8 cellular contexts compared by ENCODE assay signal in the genomic region with DNA sequence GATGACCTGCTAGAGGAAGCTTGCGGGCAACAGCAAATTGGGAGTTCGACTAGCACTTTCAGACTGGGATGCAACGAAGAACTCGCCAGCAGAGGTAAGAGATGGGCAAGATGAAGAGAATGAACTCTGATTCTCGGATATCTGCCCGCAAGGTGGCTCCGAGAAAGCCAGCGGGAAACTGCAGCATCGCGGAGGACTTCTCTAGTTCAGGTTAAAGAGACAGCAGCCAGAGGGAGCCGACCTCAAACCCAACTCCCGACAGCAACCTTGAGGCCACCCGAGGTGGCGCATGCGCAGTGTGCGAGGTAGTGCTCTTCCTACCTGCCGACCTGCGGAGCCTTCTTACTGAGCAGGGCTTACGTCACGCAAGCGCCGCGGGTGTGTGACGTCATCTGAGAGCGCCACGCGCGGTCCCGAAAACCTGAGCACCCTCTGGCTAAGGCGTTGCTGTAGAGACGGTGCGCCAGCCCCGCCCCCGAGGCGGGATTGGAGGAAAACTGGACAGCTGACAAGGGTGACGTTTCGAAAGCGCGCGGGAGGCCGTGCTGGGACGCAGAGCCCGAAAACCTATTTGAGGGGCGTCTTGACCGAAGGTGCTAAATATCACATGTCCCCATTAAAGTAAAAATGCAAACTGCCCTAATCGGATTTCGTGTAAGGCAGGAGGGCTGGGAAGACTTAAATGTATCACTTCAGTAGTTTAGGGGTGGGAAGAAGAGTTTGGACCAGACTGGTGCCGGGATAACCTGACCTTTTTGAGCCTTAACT.
A peak's percentile ranks its signal among the peaks of the same experiment; 100 is the strongest.
DNase-seq lines count a peak whose midpoint lies in the region; ATAC-seq and TF ChIP-seq lines count a peak whose summit lies in the region.

No MANE protein-coding gene starts in this region.

- TF ChIP-seq POLR2A in prostate gland (IDR thresholded peaks at IDR 0.05) = peak; percentile 64

- H3K9me3 ChIP-seq in ascending aorta (no peaks in the 10 kb centered on the region), right atrium auricular region (no peaks in the 10 kb centered on the region), prostate gland (no peaks in the 10 kb centered on the region)

- intact Hi-C loops in ascending aorta (cut with DNase I) (loop anchor here (1.0 to 2.0 kb wide), 2 partner anchors 13 to 14 kb away; no protein-coding TSS in a partner anchor), prostate gland (cut with DNase I) (loop anchor here (5.0 kb wide), 1 partner anchor 51 kb away; no protein-coding TSS in a partner anchor)

- peaks cover 5 to 10% of the 10 kb centered on the region in 2 donors for H3K4me1 ChIP-seq in ascending aorta
- peaks cover 0 to 15% of the 10 kb centered on the region in 2 donors for H3K4me1 ChIP-seq in right atrium auricular region
- H3K4me1 ChIP-seq in prostate gland (replicated peaks) = peaks cover 5% of the 10 kb centered on the region
- H3K4me1 ChIP-seq in urinary bladder (ENCODE audit: insufficient read depth) = no peaks in the 10 kb centered on the region

- DNase-seq in NCI-H187 (lab: John Stamatoyannopoulos, UW) (peak; percentile 99), T-helper 2 cell (peak; percentile 98 to 100 (median 99)), ascending aorta (ENCODE audit: low spot score in 2 of 2) (peak; percentile 99 to 100), right atrium auricular region (ENCODE audit: low spot score) (peak; percentile 100), prostate gland (ENCODE audit: low spot score) (peak; percentile 100)

- H3K4me3 ChIP-seq in ascending aorta (peak overlapping the region; percentile 49 to 65), right atrium auricular region (peak overlapping the region; percentile 48 to 61), prostate gland (peak overlapping the region; percentile 33 to 36), urinary bladder (ENCODE audit: low read depth, low read length) (peak overlapping the region; percentile 44)

- TF ChIP-seq CTCF in ascending aorta (IDR thresholded peaks at IDR 0.05) (peak in 1 of 3 experiments; percentile 8), right atrium auricular region (IDR thresholded peaks at IDR 0.05) (peak in 1 of 2 donors; percentile 48), prostate gland (IDR thresholded peaks at IDR 0.05) (peak in 2 of 4 experiments; percentile 55 to 58)

- H3K36me3 ChIP-seq in ascending aorta = no peaks in the 10 kb centered on the region
- no peaks in the 10 kb centered on the region for H3K36me3 ChIP-seq in right atrium auricular region
- H3K36me3 ChIP-seq in prostate gland = no peaks in the 10 kb centered on the region
- H3K36me3 ChIP-seq in urinary bladder (ENCODE audit: insufficient read depth) = no peaks in the 10 kb centered on the region

- 4% methylated on average over 46 of the region's 48 CpGs for WGBS in prostate gland
- 2% methylated on average over 48 of the region's 48 CpGs for WGBS in urinary bladder

- ATAC-seq in GM18499 (IDR thresholded peaks at IDR 0.05; ENCODE audit: insufficient read depth, unreplicated experiment) (peak; percentile 71), HG02938 (IDR thresholded peaks at IDR 0.05; ENCODE audit: unreplicated experiment) (peak; percentile 75)

- H3K27me3 ChIP-seq in ascending aorta = no peaks in the 10 kb centered on the region
- no peaks in the 10 kb centered on the region for H3K27me3 ChIP-seq in right atrium auricular region
- no peaks in the 10 kb centered on the region for H3K27me3 ChIP-seq in prostate gland (replicated peaks; ENCODE audit: insufficient read depth)

- H3K27ac ChIP-seq in ascending aorta (peak overlapping the region; percentile 85 to 86), right atrium auricular region (peak overlapping the region; percentile 83 to 91), prostate gland (peak overlapping the region; percentile 70 to 75), urinary bladder (ENCODE audit: low read depth) (peak overlapping the region; percentile 81)

Comparison
In these comparisons a context has a peak if more than half of its experiments do, and no peak if none do; other contexts are left out.
1. Peak in every context shown above with its lines: DNase-seq, ATAC-seq, H3K4me3 ChIP-seq and H3K27ac ChIP-seq.